ENCODE assay signal across 1 cellular context in the genomic region with DNA sequence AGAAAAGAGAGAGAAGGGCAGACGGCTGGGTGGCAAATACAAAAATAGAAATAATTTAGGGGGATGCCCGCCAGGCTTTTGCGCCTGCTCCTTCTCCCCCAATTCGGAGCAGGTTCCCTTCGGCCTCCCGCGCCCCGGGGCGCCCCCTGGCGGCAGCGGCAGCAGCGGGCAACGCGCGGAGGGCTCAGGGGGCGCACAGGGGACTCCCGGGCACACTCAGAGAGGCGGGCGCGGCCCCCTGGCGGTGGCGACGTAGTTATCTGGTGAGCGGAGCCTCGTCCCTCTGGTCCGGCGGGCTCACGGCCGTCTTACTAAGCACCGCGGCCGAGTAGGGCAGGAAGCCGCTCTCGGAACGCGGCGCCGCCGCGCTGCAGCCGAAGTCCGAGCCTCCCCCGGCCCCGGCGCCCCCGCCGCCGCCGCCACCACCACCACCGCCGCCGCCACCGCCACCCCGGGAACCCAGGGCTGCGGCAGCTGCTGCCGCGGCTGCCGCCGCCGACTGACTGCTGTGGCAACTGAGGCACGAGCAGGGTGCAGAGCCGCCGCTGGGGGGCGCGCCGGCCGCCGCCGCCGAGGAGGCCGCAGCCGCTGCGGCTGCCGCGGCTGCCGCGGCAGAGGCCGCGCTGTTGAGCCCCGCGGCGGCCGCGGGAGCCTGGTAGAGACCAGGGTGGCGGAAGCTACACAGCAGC.
TF ChIP-seq lines count a peak whose summit lies in the region.

No MANE protein-coding gene starts in this region.

TF ChIP-seq in K562, 482 proteins besides CTCF, POLR2A, EP300 and RAD21 (continued from another document and continues in another):
- TF ChIP-seq, protein P1, sequence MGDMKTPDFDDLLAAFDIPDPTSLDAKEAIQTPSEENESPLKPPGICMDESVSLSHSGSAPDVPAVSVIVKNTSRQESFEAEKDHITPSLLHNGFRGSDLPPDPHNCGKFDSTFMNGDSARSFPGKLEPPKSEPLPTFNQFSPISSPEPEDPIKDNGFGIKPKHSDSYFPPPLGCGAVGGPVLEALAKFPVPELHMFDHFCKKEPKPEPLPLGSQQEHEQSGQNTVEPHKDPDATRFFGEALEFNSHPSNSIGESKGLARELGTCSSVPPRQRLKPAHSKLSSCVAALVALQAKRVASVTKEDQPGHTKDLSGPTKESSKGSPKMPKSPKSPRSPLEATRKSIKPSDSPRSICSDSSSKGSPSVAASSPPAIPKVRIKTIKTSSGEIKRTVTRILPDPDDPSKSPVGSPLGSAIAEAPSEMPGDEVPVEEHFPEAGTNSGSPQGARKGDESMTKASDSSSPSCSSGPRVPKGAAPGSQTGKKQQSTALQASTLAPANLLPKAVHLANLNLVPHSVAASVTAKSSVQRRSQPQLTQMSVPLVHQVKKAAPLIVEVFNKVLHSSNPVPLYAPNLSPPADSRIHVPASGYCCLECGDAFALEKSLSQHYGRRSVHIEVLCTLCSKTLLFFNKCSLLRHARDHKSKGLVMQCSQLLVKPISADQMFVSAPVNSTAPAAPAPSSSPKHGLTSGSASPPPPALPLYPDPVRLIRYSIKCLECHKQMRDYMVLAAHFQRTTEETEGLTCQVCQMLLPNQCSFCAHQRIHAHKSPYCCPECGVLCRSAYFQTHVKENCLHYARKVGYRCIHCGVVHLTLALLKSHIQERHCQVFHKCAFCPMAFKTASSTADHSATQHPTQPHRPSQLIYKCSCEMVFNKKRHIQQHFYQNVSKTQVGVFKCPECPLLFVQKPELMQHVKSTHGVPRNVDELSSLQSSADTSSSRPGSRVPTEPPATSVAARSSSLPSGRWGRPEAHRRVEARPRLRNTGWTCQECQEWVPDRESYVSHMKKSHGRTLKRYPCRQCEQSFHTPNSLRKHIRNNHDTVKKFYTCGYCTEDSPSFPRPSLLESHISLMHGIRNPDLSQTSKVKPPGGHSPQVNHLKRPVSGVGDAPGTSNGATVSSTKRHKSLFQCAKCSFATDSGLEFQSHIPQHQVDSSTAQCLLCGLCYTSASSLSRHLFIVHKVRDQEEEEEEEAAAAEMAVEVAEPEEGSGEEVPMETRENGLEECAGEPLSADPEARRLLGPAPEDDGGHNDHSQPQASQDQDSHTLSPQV (IDR thresholded peaks at IDR 0.05) = no peak
- TF ChIP-seq ILF3 (IDR thresholded peaks at IDR 0.05; ENCODE audit: borderline replicate concordance) (no peak), RFX1 (IDR thresholded peaks at IDR 0.05) (no peak), MAZ (CRISPR knock-in tag; conservative IDR thresholded peaks at IDR 0.05 in 1 of 2, IDR thresholded peaks at IDR 0.05 in 1 of 2) (peak; percentile 45 to 90; a peak in 3 of 4 replicates), SMAD2 (IDR thresholded peaks at IDR 0.05; ENCODE audit: low read depth, low read length) (no peak), ZNF354B (CRISPR knock-in tag; IDR thresholded peaks at IDR 0.05) (no peak), MTF1 (CRISPR knock-in tag; IDR thresholded peaks at IDR 0.05; ENCODE audit: borderline replicate concordance) (no peak), CBX2 (IDR thresholded peaks at IDR 0.05; ENCODE audit: insufficient read depth, low read length, poor library complexity, severe bottlenecking) (no peak), ZSCAN32 (CRISPR knock-in tag; IDR thresholded peaks at IDR 0.05) (no peak), XRCC5 (IDR thresholded peaks at IDR 0.05; ENCODE audit: low read depth, low read length) (peak; percentile 88; the same call in 1 of the 2 replicates), ZBTB8A (IDR thresholded peaks at IDR 0.05; ENCODE audit: partially characterized antibody) (no peak), TEAD4 (IDR thresholded peaks at IDR 0.05; ENCODE audit: low read length) (no peak), TEAD4 (CRISPR knock-in tag; IDR thresholded peaks at IDR 0.05; ENCODE audit: borderline replicate concordance) (peak; percentile 31; the same call in 1 of the 2 replicates), ELF2 (CRISPR knock-in tag; IDR thresholded peaks at IDR 0.05) (no peak), CHD4 (IDR thresholded peaks at IDR 0.05; ENCODE audit: insufficient read depth, insufficient replicate concordance, low read depth, low read length, poor library complexity, severe bottlenecking) (no peak), NFATC3 (IDR thresholded peaks at IDR 0.05) (no peak), ELF1 (tag; IDR thresholded peaks at IDR 0.05) (no peak), MCM3 (IDR thresholded peaks at IDR 0.05) (no peak), CHD2 (IDR thresholded peaks at IDR 0.05; ENCODE audit: low read depth, low read length) (no peak), NFXL1 (CRISPR knock-in tag; IDR thresholded peaks at IDR 0.05) (no peak), NFRKB (IDR thresholded peaks at IDR 0.05; ENCODE audit: low read depth) (no peak), PURB (CRISPR knock-in tag; IDR thresholded peaks at IDR 0.05; ENCODE audit: low read depth) (no peak), NUFIP1 (IDR thresholded peaks at IDR 0.05; ENCODE audit: partially characterized antibody) (no peak), CXXC5 (CRISPR knock-in tag; IDR thresholded peaks at IDR 0.05) (no peak; the same call in none of the 2 replicates), STAG1 (CRISPR knock-in tag; IDR thresholded peaks at IDR 0.05; ENCODE audit: borderline replicate concordance) (peak; percentile 60; the same call in 1 of the 2 replicates)
- TF ChIP-seq, protein P2, sequence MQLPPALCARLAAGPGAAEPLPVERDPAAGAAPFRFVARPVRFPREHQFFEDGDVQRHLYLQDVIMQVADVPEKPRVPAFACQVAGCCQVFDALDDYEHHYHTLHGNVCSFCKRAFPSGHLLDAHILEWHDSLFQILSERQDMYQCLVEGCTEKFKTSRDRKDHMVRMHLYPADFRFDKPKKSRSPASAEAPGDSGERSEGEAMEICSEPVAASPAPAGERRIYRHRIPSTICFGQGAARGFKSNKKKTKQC (CRISPR knock-in tag; IDR thresholded peaks at IDR 0.05) = no peak
- TF ChIP-seq, protein P3, sequence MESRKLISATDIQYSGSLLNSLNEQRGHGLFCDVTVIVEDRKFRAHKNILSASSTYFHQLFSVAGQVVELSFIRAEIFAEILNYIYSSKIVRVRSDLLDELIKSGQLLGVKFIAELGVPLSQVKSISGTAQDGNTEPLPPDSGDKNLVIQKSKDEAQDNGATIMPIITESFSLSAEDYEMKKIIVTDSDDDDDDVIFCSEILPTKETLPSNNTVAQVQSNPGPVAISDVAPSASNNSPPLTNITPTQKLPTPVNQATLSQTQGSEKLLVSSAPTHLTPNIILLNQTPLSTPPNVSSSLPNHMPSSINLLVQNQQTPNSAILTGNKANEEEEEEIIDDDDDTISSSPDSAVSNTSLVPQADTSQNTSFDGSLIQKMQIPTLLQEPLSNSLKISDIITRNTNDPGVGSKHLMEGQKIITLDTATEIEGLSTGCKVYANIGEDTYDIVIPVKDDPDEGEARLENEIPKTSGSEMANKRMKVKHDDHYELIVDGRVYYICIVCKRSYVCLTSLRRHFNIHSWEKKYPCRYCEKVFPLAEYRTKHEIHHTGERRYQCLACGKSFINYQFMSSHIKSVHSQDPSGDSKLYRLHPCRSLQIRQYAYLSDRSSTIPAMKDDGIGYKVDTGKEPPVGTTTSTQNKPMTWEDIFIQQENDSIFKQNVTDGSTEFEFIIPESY (CRISPR knock-in tag; IDR thresholded peaks at IDR 0.05) = no peak
- TF ChIP-seq, protein P4, sequence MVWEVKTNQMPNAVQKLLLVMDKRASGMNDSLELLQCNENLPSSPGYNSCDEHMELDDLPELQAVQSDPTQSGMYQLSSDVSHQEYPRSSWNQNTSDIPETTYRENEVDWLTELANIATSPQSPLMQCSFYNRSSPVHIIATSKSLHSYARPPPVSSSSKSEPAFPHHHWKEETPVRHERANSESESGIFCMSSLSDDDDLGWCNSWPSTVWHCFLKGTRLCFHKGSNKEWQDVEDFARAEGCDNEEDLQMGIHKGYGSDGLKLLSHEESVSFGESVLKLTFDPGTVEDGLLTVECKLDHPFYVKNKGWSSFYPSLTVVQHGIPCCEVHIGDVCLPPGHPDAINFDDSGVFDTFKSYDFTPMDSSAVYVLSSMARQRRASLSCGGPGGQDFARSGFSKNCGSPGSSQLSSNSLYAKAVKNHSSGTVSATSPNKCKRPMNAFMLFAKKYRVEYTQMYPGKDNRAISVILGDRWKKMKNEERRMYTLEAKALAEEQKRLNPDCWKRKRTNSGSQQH (CRISPR knock-in tag; IDR thresholded peaks at IDR 0.05) = no peak
- TF ChIP-seq, protein P5, sequence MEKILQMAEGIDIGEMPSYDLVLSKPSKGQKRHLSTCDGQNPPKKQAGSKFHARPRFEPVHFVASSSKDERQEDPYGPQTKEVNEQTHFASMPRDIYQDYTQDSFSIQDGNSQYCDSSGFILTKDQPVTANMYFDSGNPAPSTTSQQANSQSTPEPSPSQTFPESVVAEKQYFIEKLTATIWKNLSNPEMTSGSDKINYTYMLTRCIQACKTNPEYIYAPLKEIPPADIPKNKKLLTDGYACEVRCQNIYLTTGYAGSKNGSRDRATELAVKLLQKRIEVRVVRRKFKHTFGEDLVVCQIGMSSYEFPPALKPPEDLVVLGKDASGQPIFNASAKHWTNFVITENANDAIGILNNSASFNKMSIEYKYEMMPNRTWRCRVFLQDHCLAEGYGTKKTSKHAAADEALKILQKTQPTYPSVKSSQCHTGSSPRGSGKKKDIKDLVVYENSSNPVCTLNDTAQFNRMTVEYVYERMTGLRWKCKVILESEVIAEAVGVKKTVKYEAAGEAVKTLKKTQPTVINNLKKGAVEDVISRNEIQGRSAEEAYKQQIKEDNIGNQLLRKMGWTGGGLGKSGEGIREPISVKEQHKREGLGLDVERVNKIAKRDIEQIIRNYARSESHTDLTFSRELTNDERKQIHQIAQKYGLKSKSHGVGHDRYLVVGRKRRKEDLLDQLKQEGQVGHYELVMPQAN (IDR thresholded peaks at IDR 0.05; ENCODE audit: borderline replicate concordance) = no peak
- TF ChIP-seq, protein P6, sequence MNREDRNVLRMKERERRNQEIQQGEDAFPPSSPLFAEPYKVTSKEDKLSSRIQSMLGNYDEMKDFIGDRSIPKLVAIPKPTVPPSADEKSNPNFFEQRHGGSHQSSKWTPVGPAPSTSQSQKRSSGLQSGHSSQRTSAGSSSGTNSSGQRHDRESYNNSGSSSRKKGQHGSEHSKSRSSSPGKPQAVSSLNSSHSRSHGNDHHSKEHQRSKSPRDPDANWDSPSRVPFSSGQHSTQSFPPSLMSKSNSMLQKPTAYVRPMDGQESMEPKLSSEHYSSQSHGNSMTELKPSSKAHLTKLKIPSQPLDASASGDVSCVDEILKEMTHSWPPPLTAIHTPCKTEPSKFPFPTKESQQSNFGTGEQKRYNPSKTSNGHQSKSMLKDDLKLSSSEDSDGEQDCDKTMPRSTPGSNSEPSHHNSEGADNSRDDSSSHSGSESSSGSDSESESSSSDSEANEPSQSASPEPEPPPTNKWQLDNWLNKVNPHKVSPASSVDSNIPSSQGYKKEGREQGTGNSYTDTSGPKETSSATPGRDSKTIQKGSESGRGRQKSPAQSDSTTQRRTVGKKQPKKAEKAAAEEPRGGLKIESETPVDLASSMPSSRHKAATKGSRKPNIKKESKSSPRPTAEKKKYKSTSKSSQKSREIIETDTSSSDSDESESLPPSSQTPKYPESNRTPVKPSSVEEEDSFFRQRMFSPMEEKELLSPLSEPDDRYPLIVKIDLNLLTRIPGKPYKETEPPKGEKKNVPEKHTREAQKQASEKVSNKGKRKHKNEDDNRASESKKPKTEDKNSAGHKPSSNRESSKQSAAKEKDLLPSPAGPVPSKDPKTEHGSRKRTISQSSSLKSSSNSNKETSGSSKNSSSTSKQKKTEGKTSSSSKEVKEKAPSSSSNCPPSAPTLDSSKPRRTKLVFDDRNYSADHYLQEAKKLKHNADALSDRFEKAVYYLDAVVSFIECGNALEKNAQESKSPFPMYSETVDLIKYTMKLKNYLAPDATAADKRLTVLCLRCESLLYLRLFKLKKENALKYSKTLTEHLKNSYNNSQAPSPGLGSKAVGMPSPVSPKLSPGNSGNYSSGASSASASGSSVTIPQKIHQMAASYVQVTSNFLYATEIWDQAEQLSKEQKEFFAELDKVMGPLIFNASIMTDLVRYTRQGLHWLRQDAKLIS (CRISPR knock-in tag; IDR thresholded peaks at IDR 0.05) = no peak
- TF ChIP-seq, protein P7, sequence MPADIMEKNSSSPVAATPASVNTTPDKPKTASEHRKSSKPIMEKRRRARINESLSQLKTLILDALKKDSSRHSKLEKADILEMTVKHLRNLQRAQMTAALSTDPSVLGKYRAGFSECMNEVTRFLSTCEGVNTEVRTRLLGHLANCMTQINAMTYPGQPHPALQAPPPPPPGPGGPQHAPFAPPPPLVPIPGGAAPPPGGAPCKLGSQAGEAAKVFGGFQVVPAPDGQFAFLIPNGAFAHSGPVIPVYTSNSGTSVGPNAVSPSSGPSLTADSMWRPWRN (IDR thresholded peaks at IDR 0.05; ENCODE audit: low read depth) = no peak
- TF ChIP-seq, protein P8, sequence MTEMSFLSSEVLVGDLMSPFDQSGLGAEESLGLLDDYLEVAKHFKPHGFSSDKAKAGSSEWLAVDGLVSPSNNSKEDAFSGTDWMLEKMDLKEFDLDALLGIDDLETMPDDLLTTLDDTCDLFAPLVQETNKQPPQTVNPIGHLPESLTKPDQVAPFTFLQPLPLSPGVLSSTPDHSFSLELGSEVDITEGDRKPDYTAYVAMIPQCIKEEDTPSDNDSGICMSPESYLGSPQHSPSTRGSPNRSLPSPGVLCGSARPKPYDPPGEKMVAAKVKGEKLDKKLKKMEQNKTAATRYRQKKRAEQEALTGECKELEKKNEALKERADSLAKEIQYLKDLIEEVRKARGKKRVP (CRISPR knock-in tag; IDR thresholded peaks at IDR 0.05) = no peak
- TF ChIP-seq, protein P9, sequence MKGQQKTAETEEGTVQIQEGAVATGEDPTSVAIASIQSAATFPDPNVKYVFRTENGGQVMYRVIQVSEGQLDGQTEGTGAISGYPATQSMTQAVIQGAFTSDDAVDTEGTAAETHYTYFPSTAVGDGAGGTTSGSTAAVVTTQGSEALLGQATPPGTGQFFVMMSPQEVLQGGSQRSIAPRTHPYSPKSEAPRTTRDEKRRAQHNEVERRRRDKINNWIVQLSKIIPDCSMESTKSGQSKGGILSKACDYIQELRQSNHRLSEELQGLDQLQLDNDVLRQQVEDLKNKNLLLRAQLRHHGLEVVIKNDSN (CRISPR knock-in tag; IDR thresholded peaks at IDR 0.05) = no peak
- TF ChIP-seq, protein P10, sequence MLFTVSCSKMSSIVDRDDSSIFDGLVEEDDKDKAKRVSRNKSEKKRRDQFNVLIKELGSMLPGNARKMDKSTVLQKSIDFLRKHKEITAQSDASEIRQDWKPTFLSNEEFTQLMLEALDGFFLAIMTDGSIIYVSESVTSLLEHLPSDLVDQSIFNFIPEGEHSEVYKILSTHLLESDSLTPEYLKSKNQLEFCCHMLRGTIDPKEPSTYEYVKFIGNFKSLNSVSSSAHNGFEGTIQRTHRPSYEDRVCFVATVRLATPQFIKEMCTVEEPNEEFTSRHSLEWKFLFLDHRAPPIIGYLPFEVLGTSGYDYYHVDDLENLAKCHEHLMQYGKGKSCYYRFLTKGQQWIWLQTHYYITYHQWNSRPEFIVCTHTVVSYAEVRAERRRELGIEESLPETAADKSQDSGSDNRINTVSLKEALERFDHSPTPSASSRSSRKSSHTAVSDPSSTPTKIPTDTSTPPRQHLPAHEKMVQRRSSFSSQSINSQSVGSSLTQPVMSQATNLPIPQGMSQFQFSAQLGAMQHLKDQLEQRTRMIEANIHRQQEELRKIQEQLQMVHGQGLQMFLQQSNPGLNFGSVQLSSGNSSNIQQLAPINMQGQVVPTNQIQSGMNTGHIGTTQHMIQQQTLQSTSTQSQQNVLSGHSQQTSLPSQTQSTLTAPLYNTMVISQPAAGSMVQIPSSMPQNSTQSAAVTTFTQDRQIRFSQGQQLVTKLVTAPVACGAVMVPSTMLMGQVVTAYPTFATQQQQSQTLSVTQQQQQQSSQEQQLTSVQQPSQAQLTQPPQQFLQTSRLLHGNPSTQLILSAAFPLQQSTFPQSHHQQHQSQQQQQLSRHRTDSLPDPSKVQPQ (CRISPR knock-in tag; IDR thresholded peaks at IDR 0.05; ENCODE audit: borderline replicate concordance) = no peak
